In the genomic region with DNA sequence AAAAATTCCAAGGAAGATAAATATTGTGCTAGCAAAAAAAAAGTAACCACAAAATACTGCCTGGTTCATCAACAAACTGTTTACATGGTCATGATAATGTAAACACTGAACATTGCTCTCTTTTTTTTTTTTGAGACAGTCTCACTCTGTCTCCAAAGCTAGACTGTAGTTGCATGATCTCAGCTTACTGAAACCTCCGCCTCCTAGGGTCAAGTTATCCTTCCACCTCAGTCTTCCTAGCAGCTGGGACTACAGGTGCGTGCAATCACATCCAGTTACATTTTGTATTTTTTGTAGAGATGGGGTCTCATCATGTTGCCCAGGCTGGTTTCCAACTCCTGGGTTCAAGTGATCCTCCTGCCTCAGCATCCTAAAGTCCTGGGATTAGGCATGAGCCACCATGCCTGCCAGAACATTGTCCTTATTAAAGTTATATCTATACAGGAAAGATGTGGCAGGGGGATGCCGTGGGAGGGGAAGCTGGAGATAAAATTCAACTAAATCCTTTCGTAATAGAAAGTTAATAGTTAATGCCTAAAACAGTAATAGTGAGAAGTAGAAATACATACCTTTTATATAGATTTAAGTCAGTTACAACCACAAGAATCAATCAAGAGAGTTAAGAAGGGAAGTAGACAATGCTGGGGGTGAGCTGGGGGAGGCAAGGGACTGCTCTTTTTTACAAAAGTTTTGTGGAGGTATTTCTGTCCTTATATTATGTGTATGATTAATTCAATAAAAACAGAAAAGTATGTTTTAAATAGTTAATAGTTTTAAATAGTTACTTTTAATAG, we compare ENCODE assay signal across 28 cellular contexts.
"Had no signal": no experiment of that assay in that cellular context is flagged by ENCODE, and none has a peak within 500 bp of the region (broad histone marks: within the 10 kb centered on the region; RNA-seq: fewer than 3 reads in every experiment).

No MANE protein-coding gene starts in this region.

- ATAC-seq: activated T-cell treated with anti-CD3 and anti-CD28 coated beads, Interleukin-2, amount 50 U/mL, for 4 hours; activated T-helper 17 cell treated with anti-CD3 and anti-CD28 coated beads, Interleukin-2, amount 50 U/mL, for 72 hours; effector memory CD8-positive, alpha-beta T cell; gastroesophageal sphincter; naive thymus-derived CD4-positive, alpha-beta T cell; stimulated activated effector memory CD8-positive, alpha-beta T cell treated with anti-CD3 and anti-CD28 coated beads, Interleukin-12 subunit alpha, Interleukin-12 subunit beta, amount 100 ng/mL, for 72 hours had no signal

- DNase-seq: activated CD4-positive, alpha-beta memory T cell treated with anti-CD3 and anti-CD28 coated beads for 36 hours; activated CD4-positive, alpha-beta T cell treated with anti-CD3 and anti-CD28 coated beads, Interleukin-2, amount 10 ng/mL, durations not matched to agents 24 days and 14 days; activated CD4-positive, CD25-positive, alpha-beta regulatory T cell treated with anti-CD3 and anti-CD28 coated beads, Interleukin-2, amount 50 U/mL, for 72 hours; activated gamma-delta T cell treated with Interleukin-2 at 50 U/mL for 16 hours; activated naive CD4-positive, alpha-beta T cell treated with anti-CD3 and anti-CD28 coated beads, Interleukin-2, amount 50 U/mL, for 16 hours; activated T-cell treated with anti-CD3 and anti-CD28 coated beads, Interleukin-2, amount 50 U/mL, for 4 hours; amniotic stem cell; brain microvascular endothelial cell; caudate nucleus; cortex of kidney; effector memory CD8-positive, alpha-beta T cell; hippocampal formation; immature natural killer cell; kidney; midbrain; naive thymus-derived CD4-positive, alpha-beta T cell; ovary; retina; sigmoid colon; small intestine; stimulated activated CD4-positive, alpha-beta T cell treated with anti-CD3 and anti-CD28 coated beads, Interleukin-4, amount 100 ng/mL, for 24 hours; T1000; trophoblast cell; uterus; WERI-Rb-1 had no signal
